11 cellular contexts compared by ENCODE assay signal in genomic region chr4:92255920-92256244, GRCh38. TPM values are rescaled to one million over a fixed set of nuclear protein-coding genes. Genes with fewer than 3 reads are reported as not detected.
"Had no signal": no experiment of that assay in that cellular context is flagged by ENCODE, and none has a peak within 500 bp of the region (broad histone marks: within the 10 kb centered on the region; RNA-seq: fewer than 3 reads in every experiment).

No MANE protein-coding gene starts in this region.

- FAIRE-seq: HepG2, HTR-8/SVneo, K562 had no signal

- H3K4me1 Mint-ChIP-seq: IgD-negative memory B cell had no signal

- H3K27ac Mint-ChIP-seq: IgD-negative memory B cell had no signal

- H3K27me3 Mint-ChIP-seq: IgD-negative memory B cell had no signal

- H3K4me3 Mint-ChIP-seq: IgD-negative memory B cell had no signal

- DNase-seq: IMR-90, KBM-7, KG1 had no signal

- H3K4me3 ChIP-seq: K562 had no signal

- H3K9ac ChIP-seq: KMS-11 had no signal

- ATAC-seq: HepG2, K562 had no signal

- H3K36me3 Mint-ChIP-seq: IgD-negative memory B cell had no signal

- H3K4me2 ChIP-seq: KMS-11 had no signal

- H3K27ac ChIP-seq: HL-60, KMS-11 had no signal

RNA-seq across cellular contexts. Expression of gene GRID2, which starts 47.9 kb away (rescaled TPM):
- total RNA-seq: HepG2, HT-29, HT1080 had no signal
- polyA plus RNA-seq: HepG2, IgD-negative memory B cell, IMR-90, K562 had no signal
